1 cellular context compared by ENCODE assay signal in the genomic region with DNA sequence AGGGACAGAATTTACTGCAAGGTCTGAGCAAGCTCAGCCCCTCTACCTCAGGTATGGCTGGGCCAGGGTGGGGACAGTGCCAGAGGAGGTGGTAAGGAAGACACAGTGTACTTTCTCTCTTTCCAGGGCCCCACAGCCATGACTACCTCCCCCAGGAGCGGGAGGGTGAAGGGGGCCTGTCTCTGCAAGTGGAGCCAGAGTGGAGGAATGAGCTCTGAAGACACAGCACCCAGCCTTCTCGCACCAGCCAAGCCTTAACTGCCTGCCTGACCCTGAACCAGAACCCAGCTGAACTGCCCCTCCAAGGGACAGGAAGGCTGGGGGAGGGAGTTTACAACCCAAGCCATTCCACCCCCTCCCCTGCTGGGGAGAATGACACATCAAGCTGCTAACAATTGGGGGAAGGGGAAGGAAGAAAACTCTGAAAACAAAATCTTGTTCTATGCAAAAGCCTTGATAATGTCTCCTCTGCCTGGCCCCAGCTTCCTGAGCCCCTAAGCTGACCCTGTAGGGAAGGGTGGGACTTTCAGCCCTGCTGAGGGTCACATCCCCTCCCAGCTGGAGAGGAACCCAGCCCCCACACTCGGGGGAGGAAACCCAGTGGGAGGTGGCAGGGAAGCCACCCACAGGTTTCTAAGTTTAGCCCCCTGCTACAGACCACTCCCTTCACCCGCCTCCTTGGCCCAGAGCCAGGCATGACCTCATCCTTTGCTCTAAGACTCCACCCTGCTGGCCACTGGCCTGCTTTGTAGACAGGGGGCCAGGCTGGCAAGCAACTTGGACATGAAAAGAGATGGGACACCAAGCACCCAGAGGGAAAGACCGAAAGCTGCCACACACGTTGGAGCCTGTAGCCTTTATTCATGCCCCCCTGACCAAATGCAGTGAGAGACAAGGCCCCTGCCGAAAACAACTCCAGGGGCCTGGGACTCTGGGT.
A peak's percentile ranks its signal among the peaks of the same experiment; 100 is the strongest.
TF ChIP-seq lines count a peak whose summit lies in the region.

No MANE protein-coding gene starts in this region.

TF ChIP-seq in K562, 482 proteins besides CTCF, POLR2A, EP300 and RAD21 (continued from another document and continues in another):
- TF ChIP-seq, protein P1, sequence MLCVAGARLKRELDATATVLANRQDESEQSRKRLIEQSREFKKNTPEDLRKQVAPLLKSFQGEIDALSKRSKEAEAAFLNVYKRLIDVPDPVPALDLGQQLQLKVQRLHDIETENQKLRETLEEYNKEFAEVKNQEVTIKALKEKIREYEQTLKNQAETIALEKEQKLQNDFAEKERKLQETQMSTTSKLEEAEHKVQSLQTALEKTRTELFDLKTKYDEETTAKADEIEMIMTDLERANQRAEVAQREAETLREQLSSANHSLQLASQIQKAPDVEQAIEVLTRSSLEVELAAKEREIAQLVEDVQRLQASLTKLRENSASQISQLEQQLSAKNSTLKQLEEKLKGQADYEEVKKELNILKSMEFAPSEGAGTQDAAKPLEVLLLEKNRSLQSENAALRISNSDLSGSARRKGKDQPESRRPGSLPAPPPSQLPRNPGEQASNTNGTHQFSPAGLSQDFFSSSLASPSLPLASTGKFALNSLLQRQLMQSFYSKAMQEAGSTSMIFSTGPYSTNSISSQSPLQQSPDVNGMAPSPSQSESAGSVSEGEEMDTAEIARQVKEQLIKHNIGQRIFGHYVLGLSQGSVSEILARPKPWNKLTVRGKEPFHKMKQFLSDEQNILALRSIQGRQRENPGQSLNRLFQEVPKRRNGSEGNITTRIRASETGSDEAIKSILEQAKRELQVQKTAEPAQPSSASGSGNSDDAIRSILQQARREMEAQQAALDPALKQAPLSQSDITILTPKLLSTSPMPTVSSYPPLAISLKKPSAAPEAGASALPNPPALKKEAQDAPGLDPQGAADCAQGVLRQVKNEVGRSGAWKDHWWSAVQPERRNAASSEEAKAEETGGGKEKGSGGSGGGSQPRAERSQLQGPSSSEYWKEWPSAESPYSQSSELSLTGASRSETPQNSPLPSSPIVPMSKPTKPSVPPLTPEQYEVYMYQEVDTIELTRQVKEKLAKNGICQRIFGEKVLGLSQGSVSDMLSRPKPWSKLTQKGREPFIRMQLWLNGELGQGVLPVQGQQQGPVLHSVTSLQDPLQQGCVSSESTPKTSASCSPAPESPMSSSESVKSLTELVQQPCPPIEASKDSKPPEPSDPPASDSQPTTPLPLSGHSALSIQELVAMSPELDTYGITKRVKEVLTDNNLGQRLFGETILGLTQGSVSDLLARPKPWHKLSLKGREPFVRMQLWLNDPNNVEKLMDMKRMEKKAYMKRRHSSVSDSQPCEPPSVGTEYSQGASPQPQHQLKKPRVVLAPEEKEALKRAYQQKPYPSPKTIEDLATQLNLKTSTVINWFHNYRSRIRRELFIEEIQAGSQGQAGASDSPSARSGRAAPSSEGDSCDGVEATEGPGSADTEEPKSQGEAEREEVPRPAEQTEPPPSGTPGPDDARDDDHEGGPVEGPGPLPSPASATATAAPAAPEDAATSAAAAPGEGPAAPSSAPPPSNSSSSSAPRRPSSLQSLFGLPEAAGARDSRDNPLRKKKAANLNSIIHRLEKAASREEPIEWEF (CRISPR knock-in tag; IDR thresholded peaks at IDR 0.05): peak; percentile 63; the same call in 1 of the 2 replicates
- peak in 1 of 2 experiments; percentile 62; a peak in 1 of 4 replicates for TF ChIP-seq FOXA3 (CRISPR knock-in tag; conservative IDR thresholded peaks at IDR 0.05 in 1 of 2, IDR thresholded peaks at IDR 0.05 in 1 of 2)
- TF ChIP-seq GABPB1 (CRISPR knock-in tag; IDR thresholded peaks at IDR 0.05): peak; percentile 79
- no peak; the same call in 1 of the 2 replicates for TF ChIP-seq MYC (IDR thresholded peaks at IDR 0.05; ENCODE audit: low read depth, low read length)
- TF ChIP-seq MYC (CRISPR knock-in tag; IDR thresholded peaks at IDR 0.05; ENCODE audit: borderline replicate concordance, low read depth): no peak; the same call in 1 of the 2 replicates
- TF ChIP-seq, protein P2, sequence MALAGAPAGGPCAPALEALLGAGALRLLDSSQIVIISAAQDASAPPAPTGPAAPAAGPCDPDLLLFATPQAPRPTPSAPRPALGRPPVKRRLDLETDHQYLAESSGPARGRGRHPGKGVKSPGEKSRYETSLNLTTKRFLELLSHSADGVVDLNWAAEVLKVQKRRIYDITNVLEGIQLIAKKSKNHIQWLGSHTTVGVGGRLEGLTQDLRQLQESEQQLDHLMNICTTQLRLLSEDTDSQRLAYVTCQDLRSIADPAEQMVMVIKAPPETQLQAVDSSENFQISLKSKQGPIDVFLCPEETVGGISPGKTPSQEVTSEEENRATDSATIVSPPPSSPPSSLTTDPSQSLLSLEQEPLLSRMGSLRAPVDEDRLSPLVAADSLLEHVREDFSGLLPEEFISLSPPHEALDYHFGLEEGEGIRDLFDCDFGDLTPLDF (CRISPR knock-in tag; IDR thresholded peaks at IDR 0.05): no peak
- peak; percentile 6; the same call in 1 of the 2 replicates for TF ChIP-seq CBFB (CRISPR knock-in tag; IDR thresholded peaks at IDR 0.05)
- 0 out of 2 replicates have a peak, but pooled peaks have one; percentile 38 for TF ChIP-seq ZNF23 (CRISPR knock-in tag; IDR thresholded peaks at IDR 0.05)
- TF ChIP-seq NR2F6 (CRISPR knock-in tag; IDR thresholded peaks at IDR 0.05): 0 out of 2 replicates have a peak, but pooled peaks have one; percentile 23
- TF ChIP-seq PHB2 (IDR thresholded peaks at IDR 0.05; ENCODE audit: low read depth): no peak; the same call in 1 of the 2 replicates
- TF ChIP-seq, protein P3, sequence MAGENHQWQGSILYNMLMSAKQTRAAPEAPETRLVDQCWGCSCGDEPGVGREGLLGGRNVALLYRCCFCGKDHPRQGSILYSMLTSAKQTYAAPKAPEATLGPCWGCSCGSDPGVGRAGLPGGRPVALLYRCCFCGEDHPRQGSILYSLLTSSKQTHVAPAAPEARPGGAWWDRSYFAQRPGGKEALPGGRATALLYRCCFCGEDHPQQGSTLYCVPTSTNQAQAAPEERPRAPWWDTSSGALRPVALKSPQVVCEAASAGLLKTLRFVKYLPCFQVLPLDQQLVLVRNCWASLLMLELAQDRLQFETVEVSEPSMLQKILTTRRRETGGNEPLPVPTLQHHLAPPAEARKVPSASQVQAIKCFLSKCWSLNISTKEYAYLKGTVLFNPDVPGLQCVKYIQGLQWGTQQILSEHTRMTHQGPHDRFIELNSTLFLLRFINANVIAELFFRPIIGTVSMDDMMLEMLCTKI (IDR thresholded peaks at IDR 0.05; ENCODE audit: partially characterized antibody): no peak
- peak; percentile 100 for TF ChIP-seq NFIC (IDR thresholded peaks at IDR 0.05)
- TF ChIP-seq, protein P4, sequence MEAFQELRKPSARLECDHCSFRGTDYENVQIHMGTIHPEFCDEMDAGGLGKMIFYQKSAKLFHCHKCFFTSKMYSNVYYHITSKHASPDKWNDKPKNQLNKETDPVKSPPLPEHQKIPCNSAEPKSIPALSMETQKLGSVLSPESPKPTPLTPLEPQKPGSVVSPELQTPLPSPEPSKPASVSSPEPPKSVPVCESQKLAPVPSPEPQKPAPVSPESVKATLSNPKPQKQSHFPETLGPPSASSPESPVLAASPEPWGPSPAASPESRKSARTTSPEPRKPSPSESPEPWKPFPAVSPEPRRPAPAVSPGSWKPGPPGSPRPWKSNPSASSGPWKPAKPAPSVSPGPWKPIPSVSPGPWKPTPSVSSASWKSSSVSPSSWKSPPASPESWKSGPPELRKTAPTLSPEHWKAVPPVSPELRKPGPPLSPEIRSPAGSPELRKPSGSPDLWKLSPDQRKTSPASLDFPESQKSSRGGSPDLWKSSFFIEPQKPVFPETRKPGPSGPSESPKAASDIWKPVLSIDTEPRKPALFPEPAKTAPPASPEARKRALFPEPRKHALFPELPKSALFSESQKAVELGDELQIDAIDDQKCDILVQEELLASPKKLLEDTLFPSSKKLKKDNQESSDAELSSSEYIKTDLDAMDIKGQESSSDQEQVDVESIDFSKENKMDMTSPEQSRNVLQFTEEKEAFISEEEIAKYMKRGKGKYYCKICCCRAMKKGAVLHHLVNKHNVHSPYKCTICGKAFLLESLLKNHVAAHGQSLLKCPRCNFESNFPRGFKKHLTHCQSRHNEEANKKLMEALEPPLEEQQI (IDR thresholded peaks at IDR 0.05): no peak
- peak; percentile 93 for TF ChIP-seq TEAD4 (IDR thresholded peaks at IDR 0.05; ENCODE audit: low read length)
- no peak for TF ChIP-seq TEAD4 (CRISPR knock-in tag; IDR thresholded peaks at IDR 0.05; ENCODE audit: borderline replicate concordance)
- TF ChIP-seq POLR2H (tag; IDR thresholded peaks at IDR 0.05; ENCODE audit: low read depth): peak; percentile 59; the same call in 1 of the 2 replicates
- TF ChIP-seq ZNF586 (CRISPR knock-in tag; conservative IDR thresholded peaks at IDR 0.05): no peak
- TF ChIP-seq HMG20B (CRISPR knock-in tag; IDR thresholded peaks at IDR 0.05): no peak
- TF ChIP-seq CBFA2T3 (IDR thresholded peaks at IDR 0.05): peak; percentile 82
- TF ChIP-seq RCOR1 (IDR thresholded peaks at IDR 0.05; ENCODE audit: borderline replicate concordance in 1 of 2, low read depth in 2 of 2, low read length in 2 of 2): peak in 1 of 2 experiments; percentile 66; a peak in 2 of 4 replicates
- TF ChIP-seq, protein P5, sequence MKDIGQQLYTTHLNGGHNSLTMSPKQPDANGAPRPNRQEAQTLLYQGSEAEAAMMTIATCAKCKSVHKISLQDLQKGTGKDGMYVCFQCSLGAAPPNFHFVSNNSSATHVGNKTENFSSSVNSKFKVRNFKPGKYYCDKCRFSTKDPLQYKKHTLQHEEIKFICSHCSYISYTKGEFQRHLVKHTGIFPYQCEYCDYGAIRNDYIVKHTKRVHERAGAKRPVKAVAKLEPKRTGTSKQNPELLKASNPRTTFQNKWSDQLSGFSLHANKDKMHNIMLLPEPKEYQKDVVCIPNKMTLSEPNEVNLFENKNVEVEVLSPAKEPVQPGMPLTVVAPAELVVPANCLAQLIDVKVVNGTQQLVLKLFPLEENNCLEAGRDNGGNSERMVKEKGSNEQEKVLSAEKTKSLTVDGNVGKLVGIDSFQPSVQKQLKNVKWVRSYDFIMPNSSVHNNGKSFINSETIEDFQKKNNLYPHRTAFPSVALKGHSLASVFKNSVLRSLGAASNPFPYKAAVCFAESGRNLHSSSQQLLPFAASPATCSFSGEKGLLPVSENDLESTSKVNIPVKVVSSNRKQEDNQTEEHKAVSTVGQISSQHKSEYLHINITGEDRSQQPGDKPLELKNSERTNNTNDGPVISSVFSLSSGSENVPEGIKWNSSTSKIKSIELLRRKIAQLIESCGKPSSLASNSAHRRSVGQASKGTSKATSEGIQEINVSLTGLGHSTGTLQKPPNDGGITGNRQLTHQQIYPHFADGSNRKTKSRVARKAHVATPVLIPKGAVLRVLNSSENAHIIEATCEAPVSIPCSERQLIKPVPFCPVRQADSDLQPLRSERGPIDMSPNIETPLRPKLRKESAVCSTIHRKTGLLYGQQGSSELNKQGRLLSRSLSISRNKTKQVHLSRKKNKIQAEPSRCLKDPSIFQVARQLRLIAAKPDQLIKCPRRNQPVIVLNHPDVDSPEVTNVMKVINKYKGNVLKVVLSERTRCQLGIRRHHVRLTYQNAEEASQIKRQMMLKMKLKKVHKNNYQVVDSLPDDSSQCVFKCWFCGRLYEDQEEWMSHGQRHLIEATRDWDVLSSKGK (CRISPR knock-in tag; IDR thresholded peaks at IDR 0.05): no peak
- no peak for TF ChIP-seq FOXA1 (IDR thresholded peaks at IDR 0.05; ENCODE audit: borderline replicate concordance)
- TF ChIP-seq, protein P6, sequence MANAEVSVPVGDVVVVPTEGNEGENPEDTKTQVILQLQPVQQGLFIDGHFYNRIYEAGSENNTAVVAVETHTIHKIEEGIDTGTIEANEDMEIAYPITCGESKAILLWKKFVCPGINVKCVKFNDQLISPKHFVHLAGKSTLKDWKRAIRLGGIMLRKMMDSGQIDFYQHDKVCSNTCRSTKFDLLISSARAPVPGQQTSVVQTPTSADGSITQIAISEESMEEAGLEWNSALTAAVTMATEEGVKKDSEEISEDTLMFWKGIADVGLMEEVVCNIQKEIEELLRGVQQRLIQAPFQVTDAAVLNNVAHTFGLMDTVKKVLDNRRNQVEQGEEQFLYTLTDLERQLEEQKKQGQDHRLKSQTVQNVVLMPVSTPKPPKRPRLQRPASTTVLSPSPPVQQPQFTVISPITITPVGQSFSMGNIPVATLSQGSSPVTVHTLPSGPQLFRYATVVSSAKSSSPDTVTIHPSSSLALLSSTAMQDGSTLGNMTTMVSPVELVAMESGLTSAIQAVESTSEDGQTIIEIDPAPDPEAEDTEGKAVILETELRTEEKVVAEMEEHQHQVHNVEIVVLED (CRISPR knock-in tag; IDR thresholded peaks at IDR 0.05): peak; percentile 40; the same call in 1 of the 2 replicates
- TF ChIP-seq NKRF (IDR thresholded peaks at IDR 0.05; ENCODE audit: borderline replicate concordance): peak; percentile 34; the same call in 1 of the 2 replicates
- no peak for TF ChIP-seq ARID3B (CRISPR knock-in tag; IDR thresholded peaks at IDR 0.05; ENCODE audit: borderline replicate concordance)
- no peak for TF ChIP-seq IFI16 (CRISPR knock-in tag; IDR thresholded peaks at IDR 0.05)
- TF ChIP-seq ATF3 (IDR thresholded peaks at IDR 0.05): peak; percentile 98
- peak; percentile 87 for TF ChIP-seq ATF3 (CRISPR knock-in tag; conservative IDR thresholded peaks at IDR 0.05)
- TF ChIP-seq ZNF175 (CRISPR knock-in tag; IDR thresholded peaks at IDR 0.05; ENCODE audit: low read depth): peak; percentile 90; the same call in 1 of the 2 replicates
- TF ChIP-seq POU5F1 (IDR thresholded peaks at IDR 0.05; ENCODE audit: borderline replicate concordance, low read depth, low read length, partially characterized antibody): no peak
- TF ChIP-seq FOS (IDR thresholded peaks at IDR 0.05; ENCODE audit: extremely low read depth, insufficient read length): no peak
